Comparison of ENCODE assay signal across 14 cellular contexts in genomic region chr5:134247825-134248224, GRCh38. TPM values are rescaled to one million over a fixed set of nuclear protein-coding genes. Genes with fewer than 3 reads are reported as not detected.
A peak's percentile ranks its signal among the peaks of the same experiment; 100 is the strongest.
DNase-seq lines count a peak whose midpoint lies in the region; ATAC-seq, FAIRE-seq and TF ChIP-seq lines count a peak whose summit lies in the region.
"Had no signal": no experiment of that assay in that cellular context is flagged by ENCODE, and none has a peak within 500 bp of the region (broad histone marks: within the 10 kb centered on the region; RNA-seq: fewer than 3 reads in every experiment).

No MANE protein-coding gene starts in this region.

- peak overlapping the region; percentile 11 to 56; a peak in 3 of 4 replicates for H3K4me2 ChIP-seq in H1 (ENCODE audit: insufficient read depth in 1 of 2, low read depth in 2 of 2, low read length in 2 of 2)
- peak overlapping the region; percentile 56 for H3K4me2 ChIP-seq in parathyroid adenoma (ENCODE audit: low read length)

- no peaks in the 10 kb centered on the region for H4K20me1 ChIP-seq in H1 (replicated peaks in 1 of 2; ENCODE audit: control insufficient read depth in 1 of 2, insufficient read depth in 2 of 2, low read length in 2 of 2)

- CTCF ChIA-PET in H1 (lab: Charles Lee; ENCODE audit: partially characterized antibody) = interaction anchor here (0.8 to 3.0 kb wide), 4 partner anchors 9 to 58 kb away, joined by 3 to 20 read pairs (median 6); no protein-coding TSS in a partner anchor
- CTCF ChIA-PET in naive thymus-derived CD4-positive, alpha-beta T cell (lab: Charles Lee) = no interaction called here

- peak; percentile 82 for FAIRE-seq in H1 (lab: Jason Lieb, UNC)

- no peak overlapping the region for H2BK20ac ChIP-seq in H1 (ENCODE audit: low read length)

- no peak overlapping the region for H4K91ac ChIP-seq in H1 (replicated peaks; ENCODE audit: insufficient read length, low read length)

- H3K9ac ChIP-seq in H1 (replicated peaks in 1 of 4; ENCODE audit: extremely low read depth in 1 of 4, low read depth in 3 of 4, low read length in 3 of 4) (no peak overlapping the region), parathyroid adenoma (no peak overlapping the region)

- TF ChIP-seq EP300 in H1 (IDR thresholded peaks at IDR 0.05; ENCODE audit: borderline replicate concordance in 1 of 2, low read depth in 2 of 2, low read length in 2 of 2) = no peak

- TF ChIP-seq CTCF in H1 (IDR thresholded peaks at IDR 0.05; ENCODE audit: control extremely low read depth in 1 of 3, insufficient read depth in 1 of 3, low read depth in 1 of 3, low read length in 3 of 3) = no peak
- no peak for TF ChIP-seq CTCF in parathyroid adenoma (IDR thresholded peaks at IDR 0.05)
- no peak for TF ChIP-seq CTCF in lower leg skin (IDR thresholded peaks at IDR 0.05)

- H3K18ac ChIP-seq in H1 (ENCODE audit: extremely low read depth, low read length) = no peak overlapping the region

- H4K8ac ChIP-seq in H1 (ENCODE audit: extremely low read depth, insufficient read depth, low read length) = no peak overlapping the region

- H3K4me3 ChIP-seq in H1 (ENCODE audit: extremely low read depth in 1 of 4, insufficient read depth in 2 of 4, low read depth in 3 of 4, low read length in 4 of 4) (no peak overlapping the region), parathyroid adenoma (ENCODE audit: low read depth, low read length) (peak overlapping the region; percentile 8), lower leg skin (ENCODE audit: low read depth, poor library complexity, severe bottlenecking) (no peak overlapping the region)
- H3K4me3 ChIP-seq in naive thymus-derived CD4-positive, alpha-beta T cell (ENCODE audit: low read length) = no peak overlapping the region
- H3K4me3 ChIP-seq: stomach had no signal

- DNase-seq in G401 (ENCODE audit: low spot score) = peak; percentile 64
- peak; percentile 17 for DNase-seq in NCI-H69 (lab: John Stamatoyannopoulos, UW)
- no peak for DNase-seq in H1 (ENCODE audit: low read depth in 1 of 2, low spot score in 2 of 2)
- DNase-seq in lower leg skin (ENCODE audit: low spot score in 2 of 2) = no peak
- DNase-seq in naive thymus-derived CD4-positive, alpha-beta T cell = no peak
- DNase-seq: activated CD8-positive, alpha-beta memory T cell treated with anti-CD3 and anti-CD28 coated beads for 24 hours; activated effector memory CD4-positive, alpha-beta T cell treated with anti-CD3 and anti-CD28 coated beads, Interleukin-2, amount 50 U/mL, for 16 hours; DND-41; Kasumi-1; stimulated activated CD4-positive, alpha-beta T cell treated with anti-CD3 and anti-CD28 coated beads, Interleukin-12 subunit alpha, Interleukin-12 subunit beta, amount 100 ng/mL, for 4 hours; stomach had no signal

- no peak overlapping the region for H2BK5ac ChIP-seq in H1 (ENCODE audit: low read depth, low read length)

- H2AK5ac ChIP-seq in H1 (ENCODE audit: low read depth, low read length) = no peak overlapping the region

- H3K79me2 ChIP-seq in H1 (ENCODE audit: control insufficient read depth in 1 of 2, insufficient read depth in 2 of 2, low read length in 2 of 2) (no peaks in the 10 kb centered on the region), parathyroid adenoma (no peaks in the 10 kb centered on the region)

- no peaks in the 10 kb centered on the region for H3K23me2 ChIP-seq in H1 (ENCODE audit: low read depth, low read length)

- H3K36me3 ChIP-seq in H1 (ENCODE audit: control insufficient read depth in 2 of 4, insufficient read depth in 4 of 4, low read length in 3 of 4) (no peaks in the 10 kb centered on the region), parathyroid adenoma (ENCODE audit: control insufficient read depth, insufficient read depth, low read length) (no peaks in the 10 kb centered on the region)
- H3K36me3 ChIP-seq in naive thymus-derived CD4-positive, alpha-beta T cell (ENCODE audit: control insufficient read depth in 2 of 3, insufficient read depth in 3 of 3, low read length in 3 of 3) = no peaks in the 10 kb centered on the region
- H3K36me3 ChIP-seq: stomach had no signal

- H4K5ac ChIP-seq in H1 (ENCODE audit: insufficient read length, low read depth, low read length) = no peak overlapping the region

- ATAC-seq in GM19455 (IDR thresholded peaks at IDR 0.05; ENCODE audit: unreplicated experiment) = no peak
- no peak for ATAC-seq in naive thymus-derived CD4-positive, alpha-beta T cell

- H3K56ac ChIP-seq in H1 (replicated peaks; ENCODE audit: insufficient read length, low read depth, low read length) = no peak overlapping the region

- H3K9me3 Mint-ChIP-seq in naive thymus-derived CD4-positive, alpha-beta T cell = no peaks in the 10 kb centered on the region

- no peaks in the 10 kb centered on the region for H3K36me3 Mint-ChIP-seq in naive thymus-derived CD4-positive, alpha-beta T cell

- peaks cover 8 to 21% (median 19%) of the 10 kb centered on the region in 4 experiments; a peak in 6 of 7 replicates for H3K4me1 ChIP-seq in H1 (replicated peaks in 1 of 4; ENCODE audit: control insufficient read depth in 3 of 4, insufficient read depth in 4 of 4, low read length in 3 of 4)
- peaks cover 41% of the 10 kb centered on the region for H3K4me1 ChIP-seq in parathyroid adenoma
- no peaks in the 10 kb centered on the region for H3K4me1 ChIP-seq in naive thymus-derived CD4-positive, alpha-beta T cell (ENCODE audit: control insufficient read depth in 2 of 2, insufficient read depth in 2 of 2, low read length in 2 of 2)

- no peak overlapping the region for H3K4me3 Mint-ChIP-seq in naive thymus-derived CD4-positive, alpha-beta T cell

- H2BK15ac ChIP-seq in H1 (ENCODE audit: low read length) = no peak overlapping the region

- no peak overlapping the region for H3K14ac ChIP-seq in H1 (ENCODE audit: insufficient read length)

- H3K27me3 ChIP-seq in H1 (replicated peaks in 1 of 4; ENCODE audit: control insufficient read depth in 3 of 4, extremely low read depth in 1 of 4, insufficient read depth in 3 of 4, low read length in 3 of 4) (no peaks in the 10 kb centered on the region), parathyroid adenoma (ENCODE audit: control insufficient read depth, insufficient read depth, low read length) (no peaks in the 10 kb centered on the region)
- no peaks in the 10 kb centered on the region for H3K27me3 ChIP-seq in naive thymus-derived CD4-positive, alpha-beta T cell (ENCODE audit: control insufficient read depth in 2 of 2, insufficient read depth in 2 of 2, low read length in 2 of 2)
- H3K27me3 ChIP-seq: stomach had no signal

- no peak overlapping the region for H2BK12ac ChIP-seq in H1 (ENCODE audit: low read depth, low read length)

- H2BK120ac ChIP-seq in H1 (replicated peaks; ENCODE audit: low read depth, low read length) = no peak overlapping the region

- in situ Hi-C loops in G401 (cut with HindIII; ENCODE audit: low sequenced_read_pairs) = no loop called here

- 60% methylated on average over 3 of the region's 3 CpGs; no CpG with 5 or more reads in 1 of the 2 experiments for WGBS in H1 (ENCODE audit: extremely low coverage in 1 of 2, insufficient coverage in 1 of 2, insufficient read length in 1 of 2, insufficient replicate concordance in 2 of 2, low coverage in 1 of 2, low lambda C conversion rate in 2 of 2, missing lambda C conversion rate in 1 of 2), 2 experiments
- WGBS in lower leg skin, 2 donors = 82 to 92% methylated on average over 3 of the region's 3 CpGs

- POLR2A ChIA-PET in H1 (lab: Charles Lee; ENCODE audit: partially characterized antibody) = interaction anchor here (0.6 to 5.5 kb wide), 5 partner anchors 22 to 297 kb away, joined by 3 to 35 read pairs (median 3); partner anchors contain the start of gene PPP2CA
- POLR2A ChIA-PET in naive thymus-derived CD4-positive, alpha-beta T cell (lab: Charles Lee) = interaction anchor here (1.6 kb wide), 2 partner anchors 9 to 22 kb away, joined by 3 to 7 read pairs; partner anchors contain the start of gene PPP2CA

- peaks cover 0 to 6% (median 0%) of the 10 kb centered on the region in 5 donors for H3K27me3 Mint-ChIP-seq in naive thymus-derived CD4-positive, alpha-beta T cell

- no peak overlapping the region for H3K4ac ChIP-seq in H1 (replicated peaks; ENCODE audit: insufficient read length, low read depth, low read length)

- H3K79me1 ChIP-seq in H1 (ENCODE audit: low read depth, low read length) = no peaks in the 10 kb centered on the region

- H2AFZ ChIP-seq in H1 (ENCODE audit: low read length) = peak overlapping the region; percentile 67; the same call in 1 of the 2 replicates
- peak overlapping the region; percentile 58 for H2AFZ ChIP-seq in parathyroid adenoma

- peaks cover 0 to 7% (median 0%) of the 10 kb centered on the region in 7 donors for H3K4me1 Mint-ChIP-seq in naive thymus-derived CD4-positive, alpha-beta T cell

- H3K9me3 ChIP-seq in H1 (ENCODE audit: insufficient read depth in 2 of 2, low read depth in 1 of 2, low read length in 1 of 2) = no peaks in the 10 kb centered on the region
- H3K9me3 ChIP-seq in parathyroid adenoma (ENCODE audit: control insufficient read depth, low read length) = no peaks in the 10 kb centered on the region
- no peaks in the 10 kb centered on the region for H3K9me3 ChIP-seq in naive thymus-derived CD4-positive, alpha-beta T cell (ENCODE audit: control insufficient read depth in 2 of 3, low read length in 3 of 3)
- H3K9me3 ChIP-seq: stomach had no signal

- no peak for TF ChIP-seq RAD21 in H1 (IDR thresholded peaks at IDR 0.05 in 1 of 2, conservative IDR thresholded peaks at IDR 0.05 in 1 of 2; ENCODE audit: low read depth in 2 of 2, low read length in 2 of 2)

- TF ChIP-seq POLR2A in H1 (IDR thresholded peaks at IDR 0.05; ENCODE audit: control extremely low read depth in 1 of 2, low read depth in 2 of 2, low read length in 2 of 2) = 0 out of 3 replicates have a peak, but pooled peaks of 1 of the 2 experiments have one; percentile 34
- TF ChIP-seq POLR2A in lower leg skin (IDR thresholded peaks at IDR 0.05) = no peak

- H3K27ac Mint-ChIP-seq in naive thymus-derived CD4-positive, alpha-beta T cell = no peak overlapping the region

- H3K23ac ChIP-seq in H1 (ENCODE audit: insufficient read length) = no peak overlapping the region

- H3K27ac ChIP-seq in H1 (ENCODE audit: low read depth, low read length) = no peak overlapping the region
- H3K27ac ChIP-seq in parathyroid adenoma = peak overlapping the region; percentile 96
- no peak overlapping the region for H3K27ac ChIP-seq in naive thymus-derived CD4-positive, alpha-beta T cell (ENCODE audit: low read depth, low read length)
- H3K27ac ChIP-seq: C4-2B, stomach had no signal

- intact Hi-C loops in lower leg skin (cut with DNase I; ENCODE audit: low total_unique reads) = no loop called here
- intact Hi-C loops in naive thymus-derived CD4-positive, alpha-beta T cell (cut with micrococcal nuclease) = no loop called here

RNA-seq across cellular contexts. Expression of gene PPP2CA, which starts 22.0 kb away (rescaled TPM):
- 304 and 405 TPM in 2 replicates for total RNA-seq in G401 (2014; rRNA removed; shearing (Covaris generic))
- 205 and 211 TPM in 2 replicates for total RNA-seq in H1 (2021; fragmentation: NEBNext Ultra II Directional; extraction: Animal tissue kit (Norgen Biotek cat#: 25700))
- 75.0 and 105 TPM in 2 replicates for polyA plus RNA-seq in H1 (2011; rRNA removed)
- polyA plus RNA-seq in H1 (2011; cell fraction: cytosol; rRNA removed) = 208 TPM
- 72.2 TPM for polyA plus RNA-seq in H1 (2011; cell fraction: nucleus; rRNA removed)
- polyA plus RNA-seq in H1 (2012, experiment 1 of 2) = 191 to 217 TPM (median 207 TPM) in 4 replicates
- 8.6 TPM for polyA plus RNA-seq in H1 (2012, experiment 2 of 2)
- polyA plus RNA-seq in H1 (2013, experiment 1 of 2) = 48.5 TPM
- 48.1 TPM for polyA plus RNA-seq in H1 (2013, experiment 2 of 2)
- 123 and 127 TPM in 2 replicates for polyA minus RNA-seq in H1 (2011; rRNA and poly(A)+ RNA removed)
- polyA minus RNA-seq in H1 (2011; cell fraction: cytosol; rRNA and poly(A)+ RNA removed) = 137 TPM
- polyA minus RNA-seq in H1 (2011; cell fraction: nucleus; rRNA and poly(A)+ RNA removed) = 47.4 TPM
- 100 to 1,000 TPM; 174 to 293 (median 213) TPM for total RNA-seq in lower leg skin
- total RNA-seq in naive thymus-derived CD4-positive, alpha-beta T cell = 100 to 1,000 TPM in 3 of 5 experiments, 10 to 100 TPM in 2; 89.5 to 168 (median 132) TPM
- polyA plus RNA-seq in naive thymus-derived CD4-positive, alpha-beta T cell = 100 to 1,000 TPM; 145 to 168 TPM

Comparison
In these comparisons a context has a peak if more than half of its experiments do, and no peak if none do; other contexts are left out.
1. DNase-seq: peak in G401 (single experiment) and NCI-H69 (single experiment); none in H1 (0 of 2), lower leg skin (0 of 2) and naive thymus-derived CD4-positive, alpha-beta T cell (0 of 9).